Comparison of ENCODE assay signal across 12 cellular contexts in the genomic region with DNA sequence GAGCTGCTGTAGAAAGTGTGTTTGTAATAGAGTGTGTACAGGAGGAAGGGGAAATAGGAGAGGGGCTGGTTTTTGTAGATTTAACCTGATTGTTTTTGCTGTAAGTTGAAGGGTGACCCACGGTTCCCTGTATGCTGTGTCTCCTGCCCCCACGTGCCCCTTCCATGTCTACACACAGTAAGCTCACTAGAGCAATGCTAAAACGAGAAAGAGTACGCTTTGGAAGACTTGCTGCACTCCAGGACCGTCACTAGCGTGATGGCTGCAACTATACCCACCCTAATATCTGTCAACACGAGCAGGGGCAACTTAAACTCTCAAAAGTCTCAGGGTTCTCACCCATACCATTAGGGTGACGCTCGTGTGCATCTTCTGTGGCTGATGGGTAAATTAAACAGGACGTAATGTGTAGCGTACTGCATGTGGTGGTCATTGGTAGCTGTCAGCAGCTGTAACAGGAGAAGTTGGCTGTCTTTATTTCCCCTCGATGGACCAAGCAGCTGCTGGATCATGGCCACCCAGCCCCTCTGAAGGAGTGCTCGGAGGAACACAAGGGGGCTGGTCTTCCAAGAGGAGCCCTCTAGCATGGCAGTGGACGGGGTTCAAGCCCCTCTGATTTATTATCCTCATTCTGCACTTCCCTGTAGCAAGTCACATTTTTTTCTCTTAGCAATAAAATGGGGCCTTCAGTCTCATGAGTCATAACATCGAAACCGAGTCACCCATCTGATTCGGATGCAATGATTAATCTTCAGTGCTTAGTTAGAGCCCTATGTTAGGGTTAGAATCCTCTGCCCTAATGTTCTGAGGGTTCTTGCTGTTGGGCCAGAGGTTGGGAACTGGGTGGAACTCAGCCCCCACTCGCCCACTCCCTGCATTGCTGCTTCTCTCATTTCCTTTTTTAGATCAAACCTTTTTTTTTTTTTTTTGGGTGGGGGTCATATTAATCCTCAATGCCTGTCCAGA. TPM values are rescaled to one million over a fixed set of nuclear protein-coding genes. Genes with fewer than 3 reads are reported as not detected.
A peak's percentile ranks its signal among the peaks of the same experiment; 100 is the strongest.
DNase-seq lines count a peak whose midpoint lies in the region; ATAC-seq and TF ChIP-seq lines count a peak whose summit lies in the region.
"Had no signal": no experiment of that assay in that cellular context is flagged by ENCODE, and none has a peak within 500 bp of the region (broad histone marks: within the 10 kb centered on the region; RNA-seq: fewer than 3 reads in every experiment).

No MANE protein-coding gene starts in this region.

- intact Hi-C loops in esophagus muscularis mucosa (cut with DNase I): no loop called here

- H3K36me3 ChIP-seq in esophagus muscularis mucosa: peaks cover 16 to 85% (median 62%) of the 10 kb centered on the region in 4 donors

- peak; percentile 28 for DNase-seq in activated CD4-positive, alpha-beta T cell treated with anti-CD3 and anti-CD28 coated beads for 48 hours
- no peak for DNase-seq in activated CD4-positive, alpha-beta T cell treated with anti-CD3 and anti-CD28 coated beads, Interleukin-2, amount 50 U/mL, for 1 hour
- peak; percentile 23 for DNase-seq in T-helper 2 cell treated with Interferon-gamma antibody and Interleukin-4, amounts not matched to agents 5 μg/mL and 100 μg/mL, for 36 hours (ENCODE audit: low spot score)
- DNase-seq in esophagus muscularis mucosa (ENCODE audit: extremely low spot score) (no peak), NCI-H510A (lab: John Stamatoyannopoulos, UW) (no peak), NCI-H146 (lab: John Stamatoyannopoulos, UW) (no peak), SW 1271 (lab: John Stamatoyannopoulos, UW) (no peak)
- DNase-seq: NCI-H748 treated with DMSO at 0.1 percent for 48 hours had no signal

- peaks cover 93% of the 10 kb centered on the region for H3K36me3 Mint-ChIP-seq in T-helper 2 cell treated with Interferon-gamma antibody and Interleukin-4, amounts not matched to agents 5 μg/mL and 100 μg/mL, for 36 hours (ENCODE audit: low read depth)
- peaks cover 93% of the 10 kb centered on the region for H3K36me3 Mint-ChIP-seq in stimulated activated memory B cell treated with anti-CD40 and anti-IgM and Interleukin-4, amounts not matched to agents 10 μg/mL and 1 μg/mL and 100 μg/mL, for 72 hours

- TF ChIP-seq POLR2A in esophagus muscularis mucosa (IDR thresholded peaks at IDR 0.05; ENCODE audit: low read depth): no peak

- H3K9me3 Mint-ChIP-seq in T-helper 2 cell treated with Interferon-gamma antibody and Interleukin-4, amounts not matched to agents 5 μg/mL and 100 μg/mL, for 36 hours: no peaks in the 10 kb centered on the region
- H3K9me3 Mint-ChIP-seq in stimulated activated memory B cell treated with anti-CD40 and anti-IgM and Interleukin-4, amounts not matched to agents 10 μg/mL and 1 μg/mL and 100 μg/mL, for 72 hours: no peaks in the 10 kb centered on the region

- peaks cover 68% of the 10 kb centered on the region for H3K4me1 Mint-ChIP-seq in T-helper 2 cell treated with Interferon-gamma antibody and Interleukin-4, amounts not matched to agents 5 μg/mL and 100 μg/mL, for 36 hours (ENCODE audit: low read depth)
- peaks cover 81% of the 10 kb centered on the region for H3K4me1 Mint-ChIP-seq in stimulated activated memory B cell treated with anti-CD40 and anti-IgM and Interleukin-4, amounts not matched to agents 10 μg/mL and 1 μg/mL and 100 μg/mL, for 72 hours

- H3K27me3 ChIP-seq in esophagus muscularis mucosa: no peaks in the 10 kb centered on the region
- H3K27me3 ChIP-seq: suprapubic skin had no signal

- no peak for TF ChIP-seq EP300 in esophagus muscularis mucosa (IDR thresholded peaks at IDR 0.05)

- peaks cover 60 to 91% (median 80%) of the 10 kb centered on the region in 4 donors for H3K4me1 ChIP-seq in esophagus muscularis mucosa
- H3K4me1 ChIP-seq: A549 had no signal

- no peak for ATAC-seq in stimulated activated memory B cell treated with anti-CD40 and anti-IgM and Interleukin-4, amounts not matched to agents 10 μg/mL and 1 μg/mL and 100 μg/mL, for 72 hours
- ATAC-seq: A549 had no signal

- H3K4me3 ChIP-seq in esophagus muscularis mucosa: no peak overlapping the region
- H3K4me3 ChIP-seq: A549, skin epidermis, suprapubic skin had no signal

- H3K27ac Mint-ChIP-seq in T-helper 2 cell treated with Interferon-gamma antibody and Interleukin-4, amounts not matched to agents 5 μg/mL and 100 μg/mL, for 36 hours: peak overlapping the region; percentile 72
- H3K27ac Mint-ChIP-seq in stimulated activated memory B cell treated with anti-CD40 and anti-IgM and Interleukin-4, amounts not matched to agents 10 μg/mL and 1 μg/mL and 100 μg/mL, for 72 hours: peak overlapping the region; percentile 78

- H3K4me3 Mint-ChIP-seq in T-helper 2 cell treated with Interferon-gamma antibody and Interleukin-4, amounts not matched to agents 5 μg/mL and 100 μg/mL, for 36 hours: peak overlapping the region; percentile 4
- H3K4me3 Mint-ChIP-seq in stimulated activated memory B cell treated with anti-CD40 and anti-IgM and Interleukin-4, amounts not matched to agents 10 μg/mL and 1 μg/mL and 100 μg/mL, for 72 hours: peak overlapping the region; percentile 28

- 69% methylated on average over 18 of the region's 18 CpGs for WGBS in esophagus muscularis mucosa

- peak overlapping the region; percentile 27 to 78 (median 64) for H3K27ac ChIP-seq in esophagus muscularis mucosa (replicated peaks in 1 of 4)
- H3K27ac ChIP-seq: A549, suprapubic skin had no signal

- no peaks in the 10 kb centered on the region for H3K9me3 ChIP-seq in esophagus muscularis mucosa
- H3K9me3 ChIP-seq: A549, suprapubic skin had no signal

- no peaks in the 10 kb centered on the region for H3K27me3 Mint-ChIP-seq in T-helper 2 cell treated with Interferon-gamma antibody and Interleukin-4, amounts not matched to agents 5 μg/mL and 100 μg/mL, for 36 hours (ENCODE audit: low read depth)
- no peaks in the 10 kb centered on the region for H3K27me3 Mint-ChIP-seq in stimulated activated memory B cell treated with anti-CD40 and anti-IgM and Interleukin-4, amounts not matched to agents 10 μg/mL and 1 μg/mL and 100 μg/mL, for 72 hours

- no peak for TF ChIP-seq CTCF in esophagus muscularis mucosa (IDR thresholded peaks at IDR 0.05)

RNA-seq across cellular contexts. Expression of gene CCND2, which starts 14.0 kb away (rescaled TPM):
- total RNA-seq in esophagus muscularis mucosa: 100 to 1,000 TPM; 101 to 122 (median 111) TPM

RNA-seq across cellular contexts. Expression of gene TIGAR, which starts 33.4 kb away (rescaled TPM):
- 1 to 10 TPM; 6.6 to 7.6 (median 7.4) TPM for total RNA-seq in esophagus muscularis mucosa

Comparison
In these comparisons a context has a peak if more than half of its experiments do, and no peak if none do; other contexts are left out.
1. DNase-seq: peak in activated CD4-positive, alpha-beta T cell treated with anti-CD3 and anti-CD28 coated beads for 48 hours (single experiment) and T-helper 2 cell treated with Interferon-gamma antibody and Interleukin-4, amounts not matched to agents 5 μg/mL and 100 μg/mL, for 36 hours (single experiment); none in activated CD4-positive, alpha-beta T cell treated with anti-CD3 and anti-CD28 coated beads, Interleukin-2, amount 50 U/mL, for 1 hour (single experiment), esophagus muscularis mucosa (single experiment), NCI-H510A (single experiment), NCI-H146 (single experiment) and SW 1271 (0 of 2).